Comparison of ENCODE assay signal across 8 cellular contexts in the genomic region with DNA sequence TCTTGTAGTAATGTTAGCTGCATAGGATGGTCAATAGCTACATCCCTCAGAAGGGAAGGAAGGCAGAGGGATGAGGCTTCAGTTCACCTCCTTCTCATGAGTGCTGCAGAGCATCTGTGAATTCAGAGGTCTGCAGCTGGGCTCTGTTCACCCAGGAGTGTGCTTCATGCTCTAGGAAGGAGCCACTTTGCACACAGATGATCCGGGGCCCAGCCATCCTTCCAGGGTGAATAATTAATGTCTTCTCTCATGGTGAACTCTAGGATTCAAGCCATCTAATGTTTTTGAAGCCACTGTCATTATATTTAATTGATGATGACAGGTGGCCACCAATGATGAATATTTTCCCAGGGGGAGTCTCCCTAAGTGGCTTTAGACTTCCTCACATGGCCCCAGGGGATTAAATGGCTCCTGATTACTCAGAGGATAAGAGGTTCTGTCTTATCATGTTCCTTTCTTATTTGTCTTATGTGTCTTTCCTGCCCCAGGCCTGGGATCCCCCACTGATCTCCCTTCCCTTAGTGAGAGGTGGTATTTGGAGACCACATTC. TPM values are rescaled to one million over a fixed set of nuclear protein-coding genes. Genes with fewer than 3 reads are reported as not detected.
"Had no signal": no experiment of that assay in that cellular context is flagged by ENCODE, and none has a peak within 500 bp of the region (broad histone marks: within the 10 kb centered on the region; RNA-seq: fewer than 3 reads in every experiment).

No MANE protein-coding gene starts in this region.

RNA-seq across cellular contexts. Expression of a gene that starts 10.9 kb away (rescaled TPM):
- total RNA-seq: activated CD4-positive, alpha-beta memory T cell treated with anti-CD3 and anti-CD28 coated beads, Interleukin-2, amount 10 ng/mL, durations not matched to agents 7 days and 5 days; activated CD4-positive, alpha-beta T cell treated with anti-CD3 and anti-CD28 coated beads, Interleukin-2, amount 10 ng/mL, durations not matched to agents 7 days and 5 days; activated naive CD4-positive, alpha-beta T cell treated with anti-CD3 and anti-CD28 coated beads, Interleukin-2, amount 50 U/mL, for 72 hours; activated T-helper 2 cell treated with anti-CD3 and anti-CD28 coated beads, Interferon-gamma antibody, Interleukin-2, Interleukin-4, amounts not matched to agents 10 μg/mL and 5 μg/mL and 100 μg/mL, durations not matched to agents 14 hours and 24 hours and 36 hours; dermis microvascular lymphatic vessel endothelial cell; glomerular endothelial cell; prostate gland; temporal lobe had no signal
